20 cellular contexts compared by ENCODE assay signal in genomic region chr12:28610401-28611114, GRCh38.
DNase-seq lines count a peak whose midpoint lies in the region; ATAC-seq and TF ChIP-seq lines count a peak whose summit lies in the region.
"Had no signal": no experiment of that assay in that cellular context is flagged by ENCODE, and none has a peak within 500 bp of the region (broad histone marks: within the 10 kb centered on the region; RNA-seq: fewer than 3 reads in every experiment).

No MANE protein-coding gene starts in this region.

- H3K27ac ChIP-seq in breast epithelium: peak overlapping the region; percentile 45 to 77
- H3K27ac ChIP-seq: 22Rv1; BLaER1 treated with 17β-estradiol and CSF1 and Interleukin-3, amounts not matched to agents 10 nM and 100 nM had no signal

- TF ChIP-seq POLR2A in breast epithelium (IDR thresholded peaks at IDR 0.05): no peak

- no peaks in the 10 kb centered on the region for H3K36me3 Mint-ChIP-seq in MCF 10A (ENCODE audit: insufficient read depth, unreplicated experiment)

- H3K27ac Mint-ChIP-seq in MCF 10A (ENCODE audit: low read depth, unreplicated experiment): no peak overlapping the region

- intact Hi-C loops in breast epithelium (cut with DNase I; ENCODE audit: low total_unique reads) (no loop called here), MCF 10A (cut with micrococcal nuclease) (no loop called here), left colon (cut with DNase I, micrococcal nuclease) (no loop called here)

- no peaks in the 10 kb centered on the region for H3K36me3 ChIP-seq in breast epithelium
- H3K36me3 ChIP-seq: BLaER1 treated with 17β-estradiol and CSF1 and Interleukin-3, amounts not matched to agents 10 nM and 100 nM; MG63 had no signal

- H3K4me1 Mint-ChIP-seq in MCF 10A (ENCODE audit: insufficient read depth, unreplicated experiment): peaks cover 13% of the 10 kb centered on the region

- no peaks in the 10 kb centered on the region for H3K27me3 Mint-ChIP-seq in MCF 10A (ENCODE audit: insufficient read depth, unreplicated experiment)

- no TSS peak for BruUV-seq in MCF 10A (replicated peaks; lab: Mats Ljungman, UMichigan)

- TF ChIP-seq CTCF in breast epithelium (IDR thresholded peaks at IDR 0.05) (no peak), MCF 10A (IDR thresholded peaks at IDR 0.05; ENCODE audit: unreplicated experiment) (no peak)

- H3K9me3 ChIP-seq in breast epithelium: peaks cover 18 to 28% of the 10 kb centered on the region in 2 donors
- H3K9me3 ChIP-seq: SK-N-SH had no signal

- no peak overlapping the region for H3K4me3 Mint-ChIP-seq in MCF 10A (ENCODE audit: unreplicated experiment)

- no peaks in the 10 kb centered on the region for H3K27me3 ChIP-seq in breast epithelium
- H3K27me3 ChIP-seq: BLaER1 treated with 17β-estradiol and CSF1 and Interleukin-3, amounts not matched to agents 10 nM and 100 nM; MG63 had no signal

- peaks cover 18% of the 10 kb centered on the region for H3K9me3 Mint-ChIP-seq in MCF 10A (ENCODE audit: unreplicated experiment)

- H3K4me3 ChIP-seq in breast epithelium: no peak overlapping the region
- H3K4me3 ChIP-seq: BLaER1 treated with 17β-estradiol and CSF1 and Interleukin-3, amounts not matched to agents 10 nM and 100 nM; MG63 had no signal

- ATAC-seq in left colon: peak; percentile 87
- ATAC-seq in GM19324 (IDR thresholded peaks at IDR 0.05; ENCODE audit: low FRiP score, unreplicated experiment): no peak
- ATAC-seq in HG02973 (IDR thresholded peaks at IDR 0.05; ENCODE audit: unreplicated experiment): no peak
- ATAC-seq: Panc1 had no signal

- DNase-seq in breast epithelium (ENCODE audit: low spot score in 2 of 2) (no peak), MCF 10A (ENCODE audit: unreplicated experiment) (no peak), astrocyte of the hippocampus (ENCODE audit: low read depth, low spot score) (peak; percentile 5), left colon (peak in 1 of 2 donors; percentile 7), Kasumi-1 (lab: John Stamatoyannopoulos, UW) (no peak)
- no peak for DNase-seq in activated CD4-positive, alpha-beta T cell treated with anti-CD3 and anti-CD28 coated beads for 1 hour
- DNase-seq: DMS 273 treated with DMSO at 0.1 percent for 48 hours, H7, KBM-7, NCI-H1092 treated with DMSO at 0.1 percent for 48 hours, NCI-H1694 treated with DMSO at 0.1 percent for 48 hours, NCI-H446 treated with DMSO at 0.1 percent for 48 hours, NCI-H774, SK-N-SH had no signal

- CTCF ChIA-PET in MCF 10A (lab: Yijun Ruan, JAX): no interaction called here

- H3K4me1 ChIP-seq in breast epithelium: no peaks in the 10 kb centered on the region
- H3K4me1 ChIP-seq: BLaER1 treated with 17β-estradiol and CSF1 and Interleukin-3, amounts not matched to agents 10 nM and 100 nM had no signal

- POLR2A ChIA-PET in MCF 10A (lab: Yijun Ruan, JAX): no interaction called here
